Comparison of ENCODE assay signal across 22 cellular contexts in genomic region chr7:70582921-70583895, GRCh38.
DNase-seq lines count a peak whose midpoint lies in the region; ATAC-seq, FAIRE-seq and TF ChIP-seq lines count a peak whose summit lies in the region.
"Had no signal": no experiment of that assay in that cellular context is flagged by ENCODE, and none has a peak within 500 bp of the region (broad histone marks: within the 10 kb centered on the region; RNA-seq: fewer than 3 reads in every experiment).

No MANE protein-coding gene starts in this region.

- H3K4ac ChIP-seq in H1 (replicated peaks; ENCODE audit: insufficient read length, low read depth, low read length), result no peak overlapping the region

- no peaks in the 10 kb centered on the region for H3K79me1 ChIP-seq in H1 (ENCODE audit: low read depth, low read length)

- H3K4me2 ChIP-seq in H1 (ENCODE audit: insufficient read depth in 1 of 2, low read depth in 2 of 2, low read length in 2 of 2), result peak overlapping the region; percentile 17 to 18; a peak in 1 of 4 replicates

- peak overlapping the region; percentile 75 for H3K18ac ChIP-seq in H1 (ENCODE audit: extremely low read depth, low read length)

- TF ChIP-seq CTCF in BE2C (IDR thresholded peaks at IDR 0.05; ENCODE audit: low read depth, low read length) (no peak), HEK293 (tag by site-specific recombination; IDR thresholded peaks at IDR 0.05) (no peak), H1 (IDR thresholded peaks at IDR 0.05; ENCODE audit: control extremely low read depth in 1 of 3, insufficient read depth in 1 of 3, low read depth in 1 of 3, low read length in 3 of 3) (no peak)

- H3K23ac ChIP-seq in H1 (ENCODE audit: insufficient read length), result no peak overlapping the region

- no peak for TF ChIP-seq POLR2A in H1 (IDR thresholded peaks at IDR 0.05; ENCODE audit: control extremely low read depth in 1 of 2, low read depth in 2 of 2, low read length in 2 of 2)

- H3K23me2 ChIP-seq in H1 (ENCODE audit: low read depth, low read length), result no peaks in the 10 kb centered on the region; the same call in 1 of the 2 replicates

- no peak overlapping the region; the same call in 1 of the 2 replicates for H4K8ac ChIP-seq in H1 (ENCODE audit: extremely low read depth, insufficient read depth, low read length)

- peaks cover 13% of the 10 kb centered on the region; the same call in 1 of the 2 replicates for H3K4me1 ChIP-seq in BE2C
- H3K4me1 ChIP-seq in HEK293 (ENCODE audit: control insufficient read depth, insufficient read depth, low read length), result peaks cover 14% of the 10 kb centered on the region
- peaks cover 11 to 28% (median 19%) of the 10 kb centered on the region in 4 experiments for H3K4me1 ChIP-seq in H1 (replicated peaks in 1 of 4; ENCODE audit: control insufficient read depth in 3 of 4, insufficient read depth in 4 of 4, low read length in 3 of 4)
- peaks cover 56% of the 10 kb centered on the region for H3K4me1 ChIP-seq in mesodermal cell (ENCODE audit: control insufficient read depth, insufficient read depth, low read length, poor library complexity, severe bottlenecking)
- H3K4me1 ChIP-seq: vagina had no signal

- POLR2A ChIA-PET in HEK293 (lab: Yijun Ruan, JAX), result interaction anchor here (1.0 kb wide), 1 partner anchor 12 kb away, joined by 3 read pairs; no protein-coding TSS in a partner anchor
- POLR2A ChIA-PET in H1 (lab: Charles Lee; ENCODE audit: partially characterized antibody), result interaction anchor here (0.6 to 2.4 kb wide), 6 partner anchors 11 to 116 kb away, joined by 3 to 9 read pairs (median 4); no protein-coding TSS in a partner anchor

- no peak overlapping the region for H2BK12ac ChIP-seq in H1 (ENCODE audit: low read depth, low read length)

- no peak overlapping the region for H3K56ac ChIP-seq in H1 (replicated peaks; ENCODE audit: insufficient read length, low read depth, low read length)

- H3K27ac ChIP-seq in HEK293 (ENCODE audit: extremely low read depth, low read depth, low read length), result peak overlapping the region; percentile 53
- H3K27ac ChIP-seq in H1 (ENCODE audit: low read depth, low read length), result peak overlapping the region; percentile 11; the same call in 1 of the 2 replicates
- H3K27ac ChIP-seq in mesodermal cell (ENCODE audit: low read depth, low read length, severe bottlenecking), result peak overlapping the region; percentile 52
- H3K27ac ChIP-seq: colonic mucosa, epithelial cell of prostate, psoas muscle, vagina had no signal

- H4K5ac ChIP-seq in H1 (ENCODE audit: insufficient read length, low read depth, low read length), result no peak overlapping the region

- H3K27me3 ChIP-seq in BE2C (no peaks in the 10 kb centered on the region), H1 (replicated peaks in 1 of 4; ENCODE audit: control insufficient read depth in 3 of 4, extremely low read depth in 1 of 4, insufficient read depth in 3 of 4, low read length in 3 of 4) (0 out of 7 replicates have a peak, but pooled peaks cover 0 to 3% (median 0%) of the 10 kb centered on the region in 4 experiments)
- H3K27me3 ChIP-seq: colonic mucosa, vagina had no signal

- H2BK5ac ChIP-seq in H1 (ENCODE audit: low read depth, low read length), result 0 out of 2 replicates have a peak overlapping the region, but pooled peaks have one; percentile 15

- no peak; a peak in 1 of 4 replicates for TF ChIP-seq RAD21 in H1 (IDR thresholded peaks at IDR 0.05 in 1 of 2, conservative IDR thresholded peaks at IDR 0.05 in 1 of 2; ENCODE audit: low read depth in 2 of 2, low read length in 2 of 2)

- H2BK120ac ChIP-seq in H1 (replicated peaks; ENCODE audit: low read depth, low read length), result no peak overlapping the region

- no peak overlapping the region for H3K14ac ChIP-seq in H1 (ENCODE audit: insufficient read length)

- no peaks in the 10 kb centered on the region for H3K79me2 ChIP-seq in H1 (ENCODE audit: control insufficient read depth in 1 of 2, insufficient read depth in 2 of 2, low read length in 2 of 2)

- DNase-seq in BE2C (peak; percentile 52), H1 (ENCODE audit: low read depth in 1 of 2, low spot score in 2 of 2) (peak in 1 of 2 experiments; percentile 57), left lobe of liver (ENCODE audit: low spot score) (no peak), NCI-H2107 treated with DMSO at 0.1 percent for 48 hours (lab: John Stamatoyannopoulos, UW; ENCODE audit: unreplicated experiment) (no peak)
- DNase-seq: activated effector memory CD4-positive, alpha-beta T cell treated with anti-CD3 and anti-CD28 coated beads, Interleukin-2, amount 50 U/mL, for 16 hours; anterior cingulate cortex; colonic mucosa; GDM1; NCI-H146; NK-92 treated with Interleukin-12 subunit alpha and Interleukin-12 subunit beta, amount 100 ng/mL, for 24 hours; psoas muscle; stimulated activated naive CD8-positive, alpha-beta T cell treated with anti-CD3 and anti-CD28 coated beads, Interleukin-15, Interleukin-2, amounts not matched to agents 100 U/mL and 50 U/mL, for 24 hours; T-helper 2 cell had no signal

- 56% methylated on average over 18 of the region's 18 CpGs; no CpG with 5 or more reads in 1 of the 2 experiments for WGBS in H1 (ENCODE audit: extremely low coverage in 1 of 2, insufficient coverage in 1 of 2, insufficient read length in 1 of 2, insufficient replicate concordance in 2 of 2, low coverage in 1 of 2, low lambda C conversion rate in 2 of 2, missing lambda C conversion rate in 1 of 2), 2 experiments
- 58 to 69% methylated on average over 6 to 9 of the region's 18 CpGs for WGBS in mesodermal cell (ENCODE audit: insufficient coverage in 2 of 2), 2 experiments

- H2AK5ac ChIP-seq in H1 (ENCODE audit: low read depth, low read length), result no peak overlapping the region

- H4K20me1 ChIP-seq in H1 (replicated peaks in 1 of 2; ENCODE audit: control insufficient read depth in 1 of 2, insufficient read depth in 2 of 2, low read length in 2 of 2), result no peaks in the 10 kb centered on the region

- FAIRE-seq in H1 (lab: Jason Lieb, UNC), result peak; percentile 57
- FAIRE-seq: K562 had no signal

- CTCF ChIA-PET in HEK293 (lab: Yijun Ruan, JAX), result interaction anchor here (0.7 to 1.4 kb wide), 3 partner anchors 55 to 121 kb away, joined by 3 to 6 read pairs (median 3); no protein-coding TSS in a partner anchor
- CTCF ChIA-PET in H1 (lab: Charles Lee; ENCODE audit: partially characterized antibody), result interaction anchor here (0.6 to 5.0 kb wide), 12 partner anchors 11 to 287 kb away, joined by 3 to 46 read pairs (median 4); no protein-coding TSS in a partner anchor

- no peaks in the 10 kb centered on the region for H3K36me3 ChIP-seq in BE2C
- no peaks in the 10 kb centered on the region for H3K36me3 ChIP-seq in HEK293 (ENCODE audit: control insufficient read depth in 2 of 2, insufficient read depth in 1 of 2, low read length in 2 of 2)
- no peaks in the 10 kb centered on the region for H3K36me3 ChIP-seq in H1 (ENCODE audit: control insufficient read depth in 2 of 4, insufficient read depth in 4 of 4, low read length in 3 of 4)
- H3K36me3 ChIP-seq in mesodermal cell (ENCODE audit: control insufficient read depth, insufficient read depth, low read length), result no peaks in the 10 kb centered on the region
- H3K36me3 ChIP-seq: colonic mucosa, vagina had no signal

- H3K4me3 ChIP-seq in BE2C (ENCODE audit: low read depth, low read length) (peak overlapping the region; percentile 30), HEK293 (ENCODE audit: low read depth, low read length) (no peak overlapping the region), H1 (ENCODE audit: extremely low read depth in 1 of 4, insufficient read depth in 2 of 4, low read depth in 3 of 4, low read length in 4 of 4) (peak overlapping the region in 1 of 4 experiments; percentile 4; a peak in 2 of 8 replicates), mesodermal cell (ENCODE audit: extremely low read depth, insufficient read depth, low read length, poor library complexity, severe bottlenecking) (no peak overlapping the region)
- H3K4me3 ChIP-seq: colonic mucosa, K562, psoas muscle, vagina had no signal

- no peak overlapping the region for H2BK15ac ChIP-seq in H1 (ENCODE audit: low read length)

- no peak overlapping the region for H2BK20ac ChIP-seq in H1 (ENCODE audit: low read length)

- H2AFZ ChIP-seq in H1 (ENCODE audit: low read length), result peak overlapping the region; percentile 63; the same call in 1 of the 2 replicates

- H3K9me3 ChIP-seq in BE2C, result no peaks in the 10 kb centered on the region
- no peaks in the 10 kb centered on the region for H3K9me3 ChIP-seq in HEK293 (ENCODE audit: control insufficient read depth, insufficient read depth, low read depth, low read length)
- no peaks in the 10 kb centered on the region for H3K9me3 ChIP-seq in H1 (ENCODE audit: insufficient read depth in 2 of 2, low read depth in 1 of 2, low read length in 1 of 2)
- no peaks in the 10 kb centered on the region for H3K9me3 ChIP-seq in mesodermal cell (ENCODE audit: control insufficient read depth, low read length)
- H3K9me3 ChIP-seq: colonic mucosa, psoas muscle, vagina had no signal

- peak overlapping the region; percentile 5 for H4K91ac ChIP-seq in H1 (replicated peaks; ENCODE audit: insufficient read length, low read length)

- ATAC-seq in left lobe of liver (no peak), GM18867 (IDR thresholded peaks at IDR 0.05; ENCODE audit: unreplicated experiment) (no peak), HG03520 (IDR thresholded peaks at IDR 0.05; ENCODE audit: unreplicated experiment) (no peak)
- ATAC-seq: activated CD4-positive, CD25-positive, alpha-beta regulatory T cell treated with anti-CD3 and anti-CD28 coated beads, Interleukin-2, amount 50 U/mL, for 24 hours; HCT116; K562; stimulated activated naive CD8-positive, alpha-beta T cell treated with anti-CD3 and anti-CD28 coated beads, Interleukin-15, Interleukin-2, amounts not matched to agents 100 U/mL and 50 U/mL, for 24 hours had no signal

- no peak overlapping the region for H3K9ac ChIP-seq in H1 (replicated peaks in 1 of 4; ENCODE audit: extremely low read depth in 1 of 4, low read depth in 3 of 4, low read length in 3 of 4)

- TF ChIP-seq EP300 in H1 (IDR thresholded peaks at IDR 0.05; ENCODE audit: borderline replicate concordance in 1 of 2, low read depth in 2 of 2, low read length in 2 of 2), result no peak

TF ChIP-seq in HEK293, 187 proteins besides CTCF, POLR2A, EP300 and RAD21 (continues in another document):
- no peak for TF ChIP-seq ZFP69B (tag by site-specific recombination; IDR thresholded peaks at IDR 0.05)
- no peak for TF ChIP-seq ZNF155 (tag by site-specific recombination; IDR thresholded peaks at IDR 0.05)
- TF ChIP-seq ZNF530 (tag by site-specific recombination; IDR thresholded peaks at IDR 0.05; ENCODE audit: low read depth), result no peak

TF ChIP-seq in H1, 55 proteins besides CTCF, POLR2A, EP300 and RAD21:
- TF ChIP-seq SUZ12 (IDR thresholded peaks at IDR 0.05; ENCODE audit: low read length) (no peak), NANOG (IDR thresholded peaks at IDR 0.05; ENCODE audit: insufficient read depth, low read depth, low read length, poor library complexity, severe bottlenecking) (peak; percentile 10), ASH2L (IDR thresholded peaks at IDR 0.05; ENCODE audit: low read length) (peak; percentile 29)
TF ChIP-seq in H1: peak in this region for 2.
